9 cellular contexts compared by ENCODE assay signal in genomic region chr18:32469691-32470131, GRCh38. TPM values are rescaled to one million over a fixed set of nuclear protein-coding genes. Genes with fewer than 3 reads are reported as not detected.
DNase-seq lines count a peak whose midpoint lies in the region; ATAC-seq, FAIRE-seq and TF ChIP-seq lines count a peak whose summit lies in the region.
"Had no signal": no experiment of that assay in that cellular context is flagged by ENCODE, and none has a peak within 500 bp of the region (broad histone marks: within the 10 kb centered on the region; RNA-seq: fewer than 3 reads in every experiment).

No MANE protein-coding gene starts in this region.

- no peaks in the 10 kb centered on the region for H3K9me1 ChIP-seq in keratinocyte (ENCODE audit: control insufficient read depth, extremely low read depth, insufficient read depth, low read length)

- TF ChIP-seq POLR2A in HCT116 (IDR thresholded peaks at IDR 0.05; ENCODE audit: borderline replicate concordance, extremely low read depth, insufficient read depth, insufficient read length): no peak

- POLR2A ChIA-PET in HCT116 (lab: Charles Lee): interaction anchor here (0.9 kb wide), 1 partner anchor 97 kb away, joined by 3 read pairs; no protein-coding TSS in a partner anchor

- H3K4me2 ChIP-seq in HCT116 (ENCODE audit: low read length) (peak overlapping the region; percentile 78), keratinocyte (ENCODE audit: control insufficient read depth, extremely low read depth, insufficient read depth, low read depth, low read length) (peak overlapping the region; percentile 96)

- H3K4me3 ChIP-seq in ACC112 (ENCODE audit: low read depth, low read length) (peak overlapping the region; percentile 84), HCT116 (replicated peaks in 1 of 2; ENCODE audit: low read depth in 1 of 2, low read length in 2 of 2) (peak overlapping the region; percentile 63 to 77), adipocyte (ENCODE audit: low read length) (peak overlapping the region; percentile 88), keratinocyte (ENCODE audit: control insufficient read depth in 2 of 3, extremely low read depth in 1 of 3, insufficient read depth in 2 of 3, low read depth in 1 of 3, low read length in 3 of 3) (peak overlapping the region; percentile 73 to 79 (median 77)), subcutaneous abdominal adipose tissue (ENCODE audit: low read depth in 1 of 5, low read length in 5 of 5) (peak overlapping the region; percentile 71 to 95 (median 76))

- intact Hi-C loops in HCT116 (cut with micrococcal nuclease): loop anchor here (2.0 to 5.0 kb wide), 4 partner anchors 83 to 312 kb away; no protein-coding TSS in a partner anchor

- H3K9me2 ChIP-seq in HCT116 (ENCODE audit: insufficient read depth): no peaks in the 10 kb centered on the region

- peak overlapping the region; percentile 26 for H2AFZ ChIP-seq in ACC112 (ENCODE audit: low read length, unreplicated experiment)
- no peak overlapping the region for H2AFZ ChIP-seq in HCT116 (ENCODE audit: low read depth, low read length, poor library complexity, severe bottlenecking)
- H2AFZ ChIP-seq in keratinocyte (ENCODE audit: control insufficient read depth, low read length): peak overlapping the region; percentile 89

- dilution Hi-C loops in keratinocyte (cut with MboI; ENCODE audit: extremely low pct_ligation_motif_present, low sequenced_read_pairs): no loop called here

- CTCF ChIA-PET in HCT116 (lab: Charles Lee): interaction anchor here (0.9 to 2.5 kb wide), 4 partner anchors 30 to 200 kb away, joined by 5 to 9 read pairs (median 5); no protein-coding TSS in a partner anchor

- H3K36me3 ChIP-seq in ACC112 (ENCODE audit: insufficient read depth, low read length) (no peaks in the 10 kb centered on the region), HCT116 (ENCODE audit: control insufficient read depth in 1 of 2, insufficient read depth in 2 of 2, low read length in 2 of 2) (no peaks in the 10 kb centered on the region), adipocyte (ENCODE audit: control insufficient read depth, insufficient read depth, low read length, severe bottlenecking) (no peaks in the 10 kb centered on the region), keratinocyte (ENCODE audit: control insufficient read depth in 2 of 2, extremely low read depth in 1 of 2, insufficient read depth in 2 of 2, low read length in 2 of 2) (no peaks in the 10 kb centered on the region), subcutaneous abdominal adipose tissue (ENCODE audit: control insufficient read depth in 5 of 5, insufficient read depth in 5 of 5, low read length in 5 of 5) (no peaks in the 10 kb centered on the region)
- H3K36me3 ChIP-seq: neutrophil had no signal

- H4K20me1 ChIP-seq in HCT116 (ENCODE audit: insufficient read depth): no peaks in the 10 kb centered on the region
- no peaks in the 10 kb centered on the region for H4K20me1 ChIP-seq in keratinocyte (ENCODE audit: control insufficient read depth, extremely low read depth, insufficient read depth, low read length)

- FAIRE-seq in keratinocyte (lab: Jason Lieb, UNC): no peak

- H3K27ac ChIP-seq in ACC112 (ENCODE audit: low read depth, low read length) (peak overlapping the region; percentile 33), HCT116 (ENCODE audit: low read depth, low read length) (peak overlapping the region; percentile 70; the same call in 1 of the 2 replicates), keratinocyte (ENCODE audit: control insufficient read depth, insufficient read depth, low read length) (peak overlapping the region; percentile 43), subcutaneous abdominal adipose tissue (ENCODE audit: low read depth, low read length) (peak overlapping the region; percentile 86)
- H3K27ac ChIP-seq: neutrophil had no signal

- RAD21 ChIA-PET in HCT116 (lab: Charles Lee; ENCODE audit: low non-redundant PET in 1 of 2, low total read pairs in 2 of 2, uncharacterized antibody in 2 of 2, unreplicated experiment in 2 of 2): interaction anchor here (1.1 to 1.4 kb wide), 3 partner anchors 82 to 180 kb away, joined by 3 to 6 read pairs (median 3); no protein-coding TSS in a partner anchor

- no TSS peak for BruUV-seq in HCT116 (replicated peaks; lab: Mats Ljungman, UMichigan)

- H3K27me3 ChIP-seq in ACC112 (ENCODE audit: insufficient read depth, low read length): no peaks in the 10 kb centered on the region
- H3K27me3 ChIP-seq in HCT116 (ENCODE audit: insufficient read depth, low read length): no peaks in the 10 kb centered on the region
- no peaks in the 10 kb centered on the region for H3K27me3 ChIP-seq in adipocyte (replicated peaks; ENCODE audit: control insufficient read depth, insufficient read depth, low read length)
- H3K27me3 ChIP-seq in keratinocyte (ENCODE audit: control insufficient read depth, extremely low read depth, insufficient read depth, low read length): no peaks in the 10 kb centered on the region
- no peaks in the 10 kb centered on the region for H3K27me3 ChIP-seq in subcutaneous abdominal adipose tissue (ENCODE audit: control insufficient read depth in 5 of 5, insufficient read depth in 4 of 5, low read length in 5 of 5)

- TF ChIP-seq CTCF in HCT116 (IDR thresholded peaks at IDR 0.05 in 2 of 3, conservative IDR thresholded peaks at IDR 0.05 in 1 of 3; ENCODE audit: borderline replicate concordance in 1 of 3, insufficient read depth in 1 of 3, low read depth in 2 of 3, low read length in 2 of 3): no peak
- no peak for TF ChIP-seq CTCF in keratinocyte (optimal IDR thresholded peaks at IDR 0.05 in 1 of 3, IDR thresholded peaks at IDR 0.05 in 1 of 3, conservative IDR thresholded peaks at IDR 0.05 in 1 of 3; ENCODE audit: extremely low read depth in 1 of 3, insufficient read depth in 2 of 3, low read length in 3 of 3)

- DNase-seq in HCT116 (ENCODE audit: low read depth, low spot score) (no peak), adipocyte (ENCODE audit: low read depth) (peak; percentile 64), keratinocyte (ENCODE audit: low read depth, low spot score) (no peak), DMS79 treated with DMSO at 0.1 percent for 48 hours (lab: John Stamatoyannopoulos, UW) (no peak), NCI-H2227 (lab: John Stamatoyannopoulos, UW; ENCODE audit: unreplicated experiment) (no peak)
- DNase-seq in activated CD4-positive, alpha-beta T cell treated with anti-CD3 and anti-CD28 coated beads, Interleukin-2, amount 50 U/mL, for 4 hours: no peak

- no peak for ATAC-seq in HCT116

- H3K9ac ChIP-seq in HCT116 (ENCODE audit: low read length) (peak overlapping the region; percentile 64), adipocyte (ENCODE audit: low read length) (peak overlapping the region; percentile 86), keratinocyte (ENCODE audit: control insufficient read depth, extremely low read depth, insufficient read depth, low read length) (peak overlapping the region; percentile 78), subcutaneous abdominal adipose tissue (ENCODE audit: low read length in 5 of 5) (peak overlapping the region in 4 of 5 donors; percentile 65 to 75 (median 71))

- TF ChIP-seq RAD21 in HCT116 (IDR thresholded peaks at IDR 0.05; ENCODE audit: low read depth): no peak

- H3K79me2 ChIP-seq in ACC112 (ENCODE audit: control insufficient read depth, insufficient read depth, low read length, unreplicated experiment) (peaks cover 45% of the 10 kb centered on the region), HCT116 (ENCODE audit: insufficient read depth, low read length) (peaks cover 26% of the 10 kb centered on the region), keratinocyte (ENCODE audit: control insufficient read depth, insufficient read depth, low read length) (peaks cover 4% of the 10 kb centered on the region)

- H3K4me1 ChIP-seq in ACC112 (ENCODE audit: control insufficient read depth, insufficient read depth, low read length, unreplicated experiment) (peaks cover 12% of the 10 kb centered on the region), HCT116 (ENCODE audit: control insufficient read depth in 1 of 2, insufficient read depth in 2 of 2, low read length in 2 of 2) (peaks cover 12 to 22% of the 10 kb centered on the region in 2 experiments; a peak in 3 of 4 replicates), adipocyte (ENCODE audit: control insufficient read depth, insufficient read depth, low read length) (peaks cover 25% of the 10 kb centered on the region), keratinocyte (ENCODE audit: control insufficient read depth, extremely low read depth, insufficient read depth, low read length) (peaks cover 29% of the 10 kb centered on the region), subcutaneous abdominal adipose tissue (ENCODE audit: control insufficient read depth in 5 of 5, insufficient read depth in 5 of 5, low read length in 5 of 5) (peaks cover 4 to 30% (median 27%) of the 10 kb centered on the region in 5 donors)

- H3K9me3 ChIP-seq in HCT116 (ENCODE audit: control insufficient read depth in 1 of 2, insufficient read depth in 1 of 2, low read depth in 1 of 2, low read length in 2 of 2): no peaks in the 10 kb centered on the region
- no peaks in the 10 kb centered on the region for H3K9me3 ChIP-seq in adipocyte (ENCODE audit: control insufficient read depth, low read length)
- no peaks in the 10 kb centered on the region for H3K9me3 ChIP-seq in keratinocyte (ENCODE audit: control insufficient read depth, low read depth, low read length)
- H3K9me3 ChIP-seq in subcutaneous abdominal adipose tissue (ENCODE audit: control insufficient read depth in 5 of 5, low read length in 5 of 5): no peaks in the 10 kb centered on the region
- H3K9me3 ChIP-seq: neutrophil had no signal

TF ChIP-seq in HCT116, 20 proteins besides CTCF, POLR2A, EP300 and RAD21 (continues in another document):
- TF ChIP-seq SIN3A (IDR thresholded peaks at IDR 0.05; ENCODE audit: low read depth) (no peak), JUND (IDR thresholded peaks at IDR 0.05) (no peak), CEBPB (IDR thresholded peaks at IDR 0.05; ENCODE audit: low read depth) (no peak), EZH2 (IDR thresholded peaks at IDR 0.05) (no peak), CBX3 (IDR thresholded peaks at IDR 0.05; ENCODE audit: low read depth) (no peak)

RNA-seq across cellular contexts. Expression of gene GAREM1, which starts 1.0 kb away (rescaled TPM):
- total RNA-seq in HCT116 (2021; ENCODE audit: unreplicated experiment): 11.1 TPM
- polyA plus RNA-seq in HCT116 (2012): 4.6 and 4.8 TPM in 2 replicates
- polyA plus RNA-seq in keratinocyte: 2.8 to 3.8 TPM (median 3.6 TPM) in 3 replicates
- polyA plus RNA-seq in keratinocyte (2011; ENCODE audit: low read depth): 7.8 TPM
- polyA plus RNA-seq in keratinocyte (2011; cell fraction: cytosol; rRNA removed): 2.6 and 3.7 TPM in 2 replicates
- 4.3 and 5.2 TPM in 2 replicates for polyA plus RNA-seq in keratinocyte (2011; cell fraction: nucleus; rRNA removed)
- polyA plus RNA-seq in keratinocyte (2012; ENCODE audit: low replicate concordance): 2.1 and 6.0 TPM in 2 replicates
- polyA minus RNA-seq in keratinocyte: 6.7 to 7.9 TPM (median 7.1 TPM) in 3 replicates
- 3.5 TPM for polyA minus RNA-seq in keratinocyte (2011; cell fraction: cytosol; rRNA and poly(A)+ RNA removed)
- polyA minus RNA-seq in keratinocyte (2011; cell fraction: nucleus; rRNA and poly(A)+ RNA removed): 5.2 and 6.6 TPM in 2 replicates

Comparison
In these comparisons a context has a peak if more than half of its experiments do, and no peak if none do; other contexts are left out.
1. H3K27ac ChIP-seq: peak in every context shown above with its lines; median percentile 86 in subcutaneous abdominal adipose tissue; 70 in HCT116; 43 in keratinocyte; 33 in ACC112.